ENCODE assay signal across 17 cellular contexts in genomic region chr7:20227291-20227795, GRCh38. TPM values are rescaled to one million over a fixed set of nuclear protein-coding genes. Genes with fewer than 3 reads are reported as not detected.
"Had no signal": no experiment of that assay in that cellular context is flagged by ENCODE, and none has a peak within 500 bp of the region (broad histone marks: within the 10 kb centered on the region; RNA-seq: fewer than 3 reads in every experiment).

No MANE protein-coding gene starts in this region.

- FAIRE-seq: kidney, urothelium cell line had no signal

- H3K4me2 ChIP-seq: hepatocyte, smooth muscle cell had no signal

- H3K27me3 ChIP-seq: esophagus squamous epithelium, foreskin keratinocyte, hepatocyte, ovary, suprapubic skin, thyroid gland had no signal

- H3K4me3 ChIP-seq: esophagus squamous epithelium, hepatocyte, left ventricle myocardium inferior, lower lobe of right lung, ovary, smooth muscle cell, suprapubic skin, thyroid gland had no signal

- H3K4me1 ChIP-seq: esophagus squamous epithelium, left ventricle myocardium inferior, suprapubic skin, thyroid gland had no signal

- H3K27ac ChIP-seq: esophagus squamous epithelium, foreskin keratinocyte, hepatocyte, left ventricle myocardium inferior, lower lobe of right lung, ovary, suprapubic skin, thyroid gland had no signal

- H3K9me3 ChIP-seq: esophagus squamous epithelium, left ventricle myocardium inferior, lower lobe of right lung, ovary, suprapubic skin, thyroid gland had no signal

- DNase-seq: dermis blood vessel endothelial cell; esophagus squamous epithelium; foreskin keratinocyte; kidney; left cardiac atrium; left ventricle myocardium inferior; lower lobe of right lung; natural killer cell; ovary; right cardiac atrium; stimulated activated CD4-positive, alpha-beta T cell treated with anti-CD3 and anti-CD28 coated beads, Interleukin-2, amount 100 ng/mL, for 48 hours; stimulated activated naive CD4-positive, alpha-beta T cell treated with Interleukin-2 at 50 U/mL for 16 hours; thyroid gland had no signal

- ATAC-seq: foreskin keratinocyte, left cardiac atrium, lower lobe of right lung, natural killer cell, right cardiac atrium had no signal

- H2AFZ ChIP-seq: hepatocyte had no signal

- H3K79me2 ChIP-seq: hepatocyte had no signal

- H3K36me3 ChIP-seq: esophagus squamous epithelium, left ventricle myocardium inferior, lower lobe of right lung, ovary, suprapubic skin, thyroid gland had no signal

RNA-seq across cellular contexts. Expression of gene MACC1, which starts 10.2 kb away (rescaled TPM):
- polyA plus RNA-seq: smooth muscle cell had no signal
